Comparison of ENCODE assay signal across 9 cellular contexts in the genomic region with DNA sequence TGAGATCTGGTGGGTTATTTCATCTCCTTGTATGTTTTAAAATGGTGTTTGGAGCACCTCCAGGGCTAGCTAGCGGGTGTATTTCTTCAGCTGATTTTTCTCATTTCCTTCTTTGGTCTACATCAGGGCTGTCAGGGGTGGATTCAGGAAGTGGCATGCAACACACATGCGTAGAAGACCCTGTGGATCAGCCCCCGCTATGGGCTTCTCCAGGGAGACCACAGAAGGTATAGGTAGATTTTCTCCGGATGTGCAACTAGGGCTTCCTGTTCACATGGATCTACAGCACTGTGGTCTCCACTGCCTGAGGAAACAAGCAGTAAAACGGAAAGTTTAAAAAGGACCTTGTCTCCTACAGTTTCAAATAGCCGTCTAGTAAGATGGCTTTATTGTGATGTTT. TPM values are rescaled to one million over a fixed set of nuclear protein-coding genes. Genes with fewer than 3 reads are reported as not detected.
DNase-seq lines count a peak whose midpoint lies in the region; ATAC-seq and TF ChIP-seq lines count a peak whose summit lies in the region.
"Had no signal": no experiment of that assay in that cellular context is flagged by ENCODE, and none has a peak within 500 bp of the region (broad histone marks: within the 10 kb centered on the region; RNA-seq: fewer than 3 reads in every experiment).

No MANE protein-coding gene starts in this region.

- no peak overlapping the region for H3K4me2 ChIP-seq in mammary epithelial cell (ENCODE audit: insufficient read depth, low read depth, low read length)

- H3K9me3 ChIP-seq in mammary epithelial cell (replicated peaks; ENCODE audit: insufficient read depth, low read length) (no peaks in the 10 kb centered on the region), BE2C (no peaks in the 10 kb centered on the region), uterus (no peaks in the 10 kb centered on the region)
- H3K9me3 ChIP-seq: testis had no signal

- H4K20me1 ChIP-seq in mammary epithelial cell (ENCODE audit: insufficient read depth, low read length): no peaks in the 10 kb centered on the region

- CTCF ChIA-PET in GM10248 (lab: Yijun Ruan, JAX) (interaction anchor here (0.8 to 7.8 kb wide), 26 partner anchors 8 to 408 kb away, joined by 3 to 116 read pairs (median 4); partner anchors contain the start of genes ABCF2 and NUB1), mammary epithelial cell (lab: Charles Lee; ENCODE audit: low non-redundant PET) (no interaction called here)
- CTCF ChIA-PET in activated CD8-positive, alpha-beta T cell treated with anti-CD3 and anti-CD28 coated beads for 36 hours (lab: Charles Lee): interaction anchor here (1.0 to 8.9 kb wide), 25 partner anchors 8 to 408 kb away, joined by 3 to 226 read pairs (median 5); partner anchors contain the start of genes ABCF2, CHPF2 and NUB1

- H3K27me3 ChIP-seq in mammary epithelial cell (ENCODE audit: insufficient read depth, low read length): no peaks in the 10 kb centered on the region
- no peaks in the 10 kb centered on the region for H3K27me3 ChIP-seq in BE2C
- no peaks in the 10 kb centered on the region for H3K27me3 ChIP-seq in uterus
- H3K27me3 ChIP-seq: testis had no signal

- dilution Hi-C loops in mammary epithelial cell (cut with HindIII; ENCODE audit: low sequenced_read_pairs): no loop called here

- ATAC-seq in HG03354 (IDR thresholded peaks at IDR 0.05; ENCODE audit: poor library complexity, severe bottlenecking, unreplicated experiment): peak; percentile 46
- ATAC-seq in activated CD8-positive, alpha-beta T cell treated with anti-CD3 and anti-CD28 coated beads for 36 hours: peak; percentile 57

- in situ Hi-C loops in mammary epithelial cell (cut with MboI; ENCODE audit: low sequenced_read_pairs in 2 of 2): loop anchor here (5.0 to 25.0 kb wide), 2 partner anchors 35 to 410 kb away; no protein-coding TSS in a partner anchor

- H3K36me3 Mint-ChIP-seq in activated CD8-positive, alpha-beta T cell treated with anti-CD3 and anti-CD28 coated beads for 36 hours (ENCODE audit: low read depth): peaks cover 36% of the 10 kb centered on the region

- POLR2A ChIA-PET in GM10248 (lab: Yijun Ruan, JAX): interaction anchor here (0.6 kb wide), 1 partner anchor 281 kb away, joined by 3 read pairs; no protein-coding TSS in a partner anchor
- POLR2A ChIA-PET in activated CD8-positive, alpha-beta T cell treated with anti-CD3 and anti-CD28 coated beads for 36 hours (lab: Charles Lee): interaction anchor here (0.7 to 1.9 kb wide), 10 partner anchors 9 to 281 kb away, joined by 3 to 10 read pairs (median 4); partner anchors contain the start of gene NUB1

- TF ChIP-seq POLR2A in uterus (IDR thresholded peaks at IDR 0.05): no peak

- H3K27ac Mint-ChIP-seq in activated CD8-positive, alpha-beta T cell treated with anti-CD3 and anti-CD28 coated beads for 36 hours: peak overlapping the region; percentile 86

- no peak overlapping the region for H3K9ac ChIP-seq in mammary epithelial cell (ENCODE audit: insufficient read depth, low read length)

- WGBS in mammary epithelial cell (ENCODE audit: low coverage, missing lambda C conversion rate): 85% methylated on average over 6 of the region's 6 CpGs

- intact Hi-C loops in activated CD8-positive, alpha-beta T cell treated with anti-CD3 and anti-CD28 coated beads for 36 hours (cut with micrococcal nuclease): no loop called here
- intact Hi-C loops in posterior vena cava (cut with DNase I) (loop anchor here (5.0 kb wide), 1 partner anchor 35 kb away; no protein-coding TSS in a partner anchor), mammary epithelial cell (cut with micrococcal nuclease) (no loop called here), uterus (cut with DNase I; ENCODE audit: low total_unique reads) (loop anchor here (5.0 kb wide), 1 partner anchor 35 kb away; no protein-coding TSS in a partner anchor)

- H3K4me3 Mint-ChIP-seq in activated CD8-positive, alpha-beta T cell treated with anti-CD3 and anti-CD28 coated beads for 36 hours: peak overlapping the region; percentile 52

- no peaks in the 10 kb centered on the region for H3K27me3 Mint-ChIP-seq in activated CD8-positive, alpha-beta T cell treated with anti-CD3 and anti-CD28 coated beads for 36 hours

- no TSS peak for BruUV-seq in mammary epithelial cell (replicated peaks; lab: Mats Ljungman, UMichigan)

- H3K27ac ChIP-seq in mammary epithelial cell (ENCODE audit: insufficient read depth, low read depth, low read length) (no peak overlapping the region), uterus (peak overlapping the region in 1 of 2 donors; percentile 30)
- H3K27ac ChIP-seq: testis had no signal

- TF ChIP-seq CTCF in GM10248 (IDR thresholded peaks at IDR 0.05; ENCODE audit: control extremely low read depth, extremely low read depth, low read depth, missing control alignments): no peak
- no peak for TF ChIP-seq CTCF in activated CD8-positive, alpha-beta T cell treated with anti-CD3 and anti-CD28 coated beads for 36 hours (IDR thresholded peaks at IDR 0.05)
- TF ChIP-seq CTCF in mammary epithelial cell (conservative IDR thresholded peaks at IDR 0.05 in 1 of 2, IDR thresholded peaks at IDR 0.05 in 1 of 2; ENCODE audit: extremely low read depth in 1 of 2, insufficient read depth in 1 of 2, low read depth in 1 of 2, low read length in 2 of 2): no peak
- no peak for TF ChIP-seq CTCF in BE2C (IDR thresholded peaks at IDR 0.05; ENCODE audit: low read depth, low read length)
- no peak for TF ChIP-seq CTCF in uterus (IDR thresholded peaks at IDR 0.05)

- H3K4me1 ChIP-seq in mammary epithelial cell (ENCODE audit: insufficient read depth, low read length) (no peaks in the 10 kb centered on the region), BE2C (peaks cover 7% of the 10 kb centered on the region), uterus (no peaks in the 10 kb centered on the region)

- H3K4me3 ChIP-seq in mammary epithelial cell (replicated peaks in 1 of 3; ENCODE audit: insufficient read depth in 1 of 3, low read depth in 2 of 3, low read length in 3 of 3) (no peak overlapping the region), BE2C (ENCODE audit: low read depth, low read length) (no peak overlapping the region), uterus (no peak overlapping the region)
- H3K4me3 ChIP-seq: testis had no signal

- H3K9me3 Mint-ChIP-seq in activated CD8-positive, alpha-beta T cell treated with anti-CD3 and anti-CD28 coated beads for 36 hours: no peaks in the 10 kb centered on the region

- DNase-seq in GM10248 (ENCODE audit: extremely low spot score) (peak; percentile 43), posterior vena cava (ENCODE audit: low spot score) (peak; percentile 22), mammary epithelial cell (no peak), BE2C (no peak), hepatic stellate cell (ENCODE audit: low spot score) (no peak), uterus (no peak)
- peak; percentile 79 for DNase-seq in activated CD8-positive, alpha-beta T cell treated with anti-CD3 and anti-CD28 coated beads for 36 hours
- DNase-seq: testis had no signal

- peaks cover 6% of the 10 kb centered on the region for H3K36me3 ChIP-seq in mammary epithelial cell (ENCODE audit: insufficient read depth, low read length)
- peaks cover 39% of the 10 kb centered on the region for H3K36me3 ChIP-seq in BE2C
- no peaks in the 10 kb centered on the region for H3K36me3 ChIP-seq in uterus

- no peak overlapping the region for H2AFZ ChIP-seq in mammary epithelial cell (ENCODE audit: low read depth, low read length)

- no peaks in the 10 kb centered on the region for H3K79me2 ChIP-seq in mammary epithelial cell (ENCODE audit: insufficient read depth, low read length)

- peaks cover 38% of the 10 kb centered on the region for H3K4me1 Mint-ChIP-seq in activated CD8-positive, alpha-beta T cell treated with anti-CD3 and anti-CD28 coated beads for 36 hours (ENCODE audit: low read depth)

RNA-seq across cellular contexts. Expression of gene NUB1, which starts 10.4 kb away (rescaled TPM):
- total RNA-seq in activated CD8-positive, alpha-beta T cell treated with anti-CD3 and anti-CD28 coated beads for 36 hours: 10 to 100 TPM; 41.0 to 42.5 TPM
- 10 to 100 TPM; 33.0 to 37.9 TPM for total RNA-seq in posterior vena cava
- total RNA-seq in mammary epithelial cell: 10 to 100 TPM; 29.5 to 41.9 TPM
- 20.1 TPM for polyA plus RNA-seq in mammary epithelial cell
- 19.3 TPM for polyA minus RNA-seq in mammary epithelial cell
- polyA plus RNA-seq in BE2C (2012; ENCODE audit: insufficient read depth, insufficient read length, low read depth): 32.4 TPM
- total RNA-seq in uterus: 10 to 100 TPM; 27.9 to 51.1 (median 39.1) TPM

RNA-seq across cellular contexts. Expression of gene WDR86, which starts 57.9 kb away (rescaled TPM):
- total RNA-seq in activated CD8-positive, alpha-beta T cell treated with anti-CD3 and anti-CD28 coated beads for 36 hours: under 1 TPM; 0.25 TPM
- 1 to 10 TPM; 4.1 to 6.2 TPM for total RNA-seq in posterior vena cava
- total RNA-seq in mammary epithelial cell: 10 to 100 TPM in 1 of 2 donors, not detected in 1; 19.5 TPM
- polyA plus RNA-seq in mammary epithelial cell: not detected
- not detected for polyA minus RNA-seq in mammary epithelial cell
- 3.4 TPM for polyA plus RNA-seq in BE2C (2012; ENCODE audit: insufficient read depth, insufficient read length, low read depth)
- total RNA-seq in uterus: 100 to 1,000 TPM in 1 of 4 donors, 10 to 100 TPM in 2, 1 to 10 TPM in 1; 3.2 to 100 (median 53.4) TPM

Comparison
In these comparisons a context has a peak if more than half of its experiments do, and no peak if none do; other contexts are left out.
1. DNase-seq: peak in GM10248 (single experiment), activated CD8-positive, alpha-beta T cell treated with anti-CD3 and anti-CD28 coated beads for 36 hours (single experiment) and posterior vena cava (single experiment); none in mammary epithelial cell (single experiment), BE2C (single experiment), hepatic stellate cell (single experiment) and uterus (0 of 2).
2. intact Hi-C loops: an anchor here in posterior vena cava (5.0 kb wide) and uterus (5.0 kb wide); none called in activated CD8-positive, alpha-beta T cell treated with anti-CD3 and anti-CD28 coated beads for 36 hours and mammary epithelial cell.